ENCODE assay signal across 1 cellular context in the genomic region with DNA sequence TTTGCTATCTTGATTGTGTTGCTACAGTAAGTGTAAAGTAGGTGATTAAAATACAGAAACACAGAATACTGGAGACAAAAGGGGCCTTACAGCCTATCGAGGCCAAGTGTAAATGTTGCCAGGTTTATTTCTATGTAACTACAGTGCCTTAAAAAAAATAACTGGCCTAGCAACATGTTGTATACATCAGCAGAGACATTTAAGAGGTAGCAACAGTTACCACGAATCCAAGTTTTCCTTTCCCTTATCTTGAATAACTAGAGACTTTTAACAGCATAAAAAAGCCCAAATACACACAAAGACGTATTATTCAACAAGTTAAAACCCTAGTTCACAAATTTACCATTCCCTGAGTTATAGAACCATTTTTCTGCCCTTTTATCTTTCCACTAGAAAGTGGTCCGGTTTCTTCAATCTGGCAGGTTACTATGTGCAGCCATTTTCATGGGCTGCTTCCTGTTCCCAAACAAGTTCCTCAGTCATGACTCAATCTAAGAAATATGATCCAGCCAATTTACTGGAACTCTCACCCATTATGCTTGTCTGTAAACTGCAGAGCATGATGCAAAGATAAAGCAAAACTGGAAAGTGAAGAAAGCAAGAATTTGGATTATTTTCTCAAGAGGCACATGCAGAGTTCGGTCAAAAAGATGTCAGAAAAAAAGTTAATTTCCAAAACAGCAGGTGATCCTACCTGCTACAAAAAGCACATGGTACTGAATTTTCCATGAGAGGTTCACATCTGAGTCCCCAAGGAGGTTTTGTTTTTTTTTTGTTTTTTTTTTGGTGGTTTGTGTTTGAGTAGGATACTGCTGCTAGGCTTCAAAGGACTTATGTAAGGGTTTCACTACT.
A peak's percentile ranks its signal among the peaks of the same experiment; 100 is the strongest.
TF ChIP-seq lines count a peak whose summit lies in the region.

No MANE protein-coding gene starts in this region.

TF ChIP-seq in K562, 482 proteins besides CTCF, POLR2A, EP300 and RAD21 (continued from another document and continues in another):
- TF ChIP-seq, protein P1, sequence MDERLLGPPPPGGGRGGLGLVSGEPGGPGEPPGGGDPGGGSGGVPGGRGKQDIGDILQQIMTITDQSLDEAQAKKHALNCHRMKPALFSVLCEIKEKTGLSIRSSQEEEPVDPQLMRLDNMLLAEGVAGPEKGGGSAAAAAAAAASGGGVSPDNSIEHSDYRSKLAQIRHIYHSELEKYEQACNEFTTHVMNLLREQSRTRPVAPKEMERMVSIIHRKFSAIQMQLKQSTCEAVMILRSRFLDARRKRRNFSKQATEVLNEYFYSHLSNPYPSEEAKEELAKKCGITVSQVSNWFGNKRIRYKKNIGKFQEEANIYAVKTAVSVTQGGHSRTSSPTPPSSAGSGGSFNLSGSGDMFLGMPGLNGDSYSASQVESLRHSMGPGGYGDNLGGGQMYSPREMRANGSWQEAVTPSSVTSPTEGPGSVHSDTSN (CRISPR knock-in tag; IDR thresholded peaks at IDR 0.05; ENCODE audit: low read depth), result no peak
- TF ChIP-seq, protein P1 (tag; conservative IDR thresholded peaks at IDR 0.05; ENCODE audit: low read depth), result peak; percentile 81
- TF ChIP-seq ZNF436 (CRISPR knock-in tag; IDR thresholded peaks at IDR 0.05), result no peak
- TF ChIP-seq, protein P2, sequence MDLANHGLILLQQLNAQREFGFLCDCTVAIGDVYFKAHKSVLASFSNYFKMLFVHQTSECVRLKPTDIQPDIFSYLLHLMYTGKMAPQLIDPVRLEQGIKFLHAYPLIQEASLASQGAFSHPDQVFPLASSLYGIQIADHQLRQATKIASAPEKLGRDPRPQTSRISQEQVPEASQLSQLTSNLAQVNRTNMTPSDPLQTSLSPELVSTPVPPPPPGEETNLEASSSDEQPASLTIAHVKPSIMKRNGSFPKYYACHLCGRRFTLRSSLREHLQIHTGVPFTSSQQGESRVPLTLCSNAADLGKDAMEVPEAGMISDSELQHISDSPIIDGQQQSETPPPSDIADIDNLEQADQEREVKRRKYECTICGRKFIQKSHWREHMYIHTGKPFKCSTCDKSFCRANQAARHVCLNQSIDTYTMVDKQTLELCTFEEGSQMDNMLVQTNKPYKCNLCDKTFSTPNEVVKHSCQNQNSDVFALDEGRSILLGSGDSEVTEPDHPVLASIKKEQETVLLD (IDR thresholded peaks at IDR 0.05), result no peak
- TF ChIP-seq, protein P3, sequence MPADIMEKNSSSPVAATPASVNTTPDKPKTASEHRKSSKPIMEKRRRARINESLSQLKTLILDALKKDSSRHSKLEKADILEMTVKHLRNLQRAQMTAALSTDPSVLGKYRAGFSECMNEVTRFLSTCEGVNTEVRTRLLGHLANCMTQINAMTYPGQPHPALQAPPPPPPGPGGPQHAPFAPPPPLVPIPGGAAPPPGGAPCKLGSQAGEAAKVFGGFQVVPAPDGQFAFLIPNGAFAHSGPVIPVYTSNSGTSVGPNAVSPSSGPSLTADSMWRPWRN (IDR thresholded peaks at IDR 0.05; ENCODE audit: low read depth), result 0 out of 2 replicates have a peak, but pooled peaks have one; percentile 17
- TF ChIP-seq, protein P4, sequence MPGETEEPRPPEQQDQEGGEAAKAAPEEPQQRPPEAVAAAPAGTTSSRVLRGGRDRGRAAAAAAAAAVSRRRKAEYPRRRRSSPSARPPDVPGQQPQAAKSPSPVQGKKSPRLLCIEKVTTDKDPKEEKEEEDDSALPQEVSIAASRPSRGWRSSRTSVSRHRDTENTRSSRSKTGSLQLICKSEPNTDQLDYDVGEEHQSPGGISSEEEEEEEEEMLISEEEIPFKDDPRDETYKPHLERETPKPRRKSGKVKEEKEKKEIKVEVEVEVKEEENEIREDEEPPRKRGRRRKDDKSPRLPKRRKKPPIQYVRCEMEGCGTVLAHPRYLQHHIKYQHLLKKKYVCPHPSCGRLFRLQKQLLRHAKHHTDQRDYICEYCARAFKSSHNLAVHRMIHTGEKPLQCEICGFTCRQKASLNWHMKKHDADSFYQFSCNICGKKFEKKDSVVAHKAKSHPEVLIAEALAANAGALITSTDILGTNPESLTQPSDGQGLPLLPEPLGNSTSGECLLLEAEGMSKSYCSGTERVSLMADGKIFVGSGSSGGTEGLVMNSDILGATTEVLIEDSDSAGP (CRISPR knock-in tag; IDR thresholded peaks at IDR 0.05), result no peak
- TF ChIP-seq, protein P5, sequence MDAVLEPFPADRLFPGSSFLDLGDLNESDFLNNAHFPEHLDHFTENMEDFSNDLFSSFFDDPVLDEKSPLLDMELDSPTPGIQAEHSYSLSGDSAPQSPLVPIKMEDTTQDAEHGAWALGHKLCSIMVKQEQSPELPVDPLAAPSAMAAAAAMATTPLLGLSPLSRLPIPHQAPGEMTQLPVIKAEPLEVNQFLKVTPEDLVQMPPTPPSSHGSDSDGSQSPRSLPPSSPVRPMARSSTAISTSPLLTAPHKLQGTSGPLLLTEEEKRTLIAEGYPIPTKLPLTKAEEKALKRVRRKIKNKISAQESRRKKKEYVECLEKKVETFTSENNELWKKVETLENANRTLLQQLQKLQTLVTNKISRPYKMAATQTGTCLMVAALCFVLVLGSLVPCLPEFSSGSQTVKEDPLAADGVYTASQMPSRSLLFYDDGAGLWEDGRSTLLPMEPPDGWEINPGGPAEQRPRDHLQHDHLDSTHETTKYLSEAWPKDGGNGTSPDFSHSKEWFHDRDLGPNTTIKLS (IDR thresholded peaks at IDR 0.05; ENCODE audit: borderline replicate concordance, low read depth), result no peak
- no peak for TF ChIP-seq ZNF124 (CRISPR knock-in tag; IDR thresholded peaks at IDR 0.05)
- no peak for TF ChIP-seq HMG20B (CRISPR knock-in tag; IDR thresholded peaks at IDR 0.05)
- TF ChIP-seq TCF7L2 (IDR thresholded peaks at IDR 0.05; ENCODE audit: low read depth, low read length), result no peak
- no peak for TF ChIP-seq MAFF (IDR thresholded peaks at IDR 0.05; ENCODE audit: low read length)
- no peak for TF ChIP-seq ZNF3 (CRISPR knock-in tag; IDR thresholded peaks at IDR 0.05)
- no peak for TF ChIP-seq HSF4 (CRISPR knock-in tag; IDR thresholded peaks at IDR 0.05; ENCODE audit: borderline replicate concordance)
- no peak for TF ChIP-seq TBP (optimal IDR thresholded peaks at IDR 0.05; ENCODE audit: low read depth, low read length)
- TF ChIP-seq ZNF165 (CRISPR knock-in tag; IDR thresholded peaks at IDR 0.05; ENCODE audit: borderline replicate concordance), result no peak
- TF ChIP-seq TAF7 (tag; IDR thresholded peaks at IDR 0.05), result 0 out of 2 replicates have a peak, but pooled peaks have one; percentile 41
- no peak for TF ChIP-seq PHF8 (IDR thresholded peaks at IDR 0.05; ENCODE audit: borderline replicate concordance, low read length)
- no peak for TF ChIP-seq NFYB (IDR thresholded peaks at IDR 0.05; ENCODE audit: extremely low read depth, insufficient read length)
- TF ChIP-seq, protein P6, sequence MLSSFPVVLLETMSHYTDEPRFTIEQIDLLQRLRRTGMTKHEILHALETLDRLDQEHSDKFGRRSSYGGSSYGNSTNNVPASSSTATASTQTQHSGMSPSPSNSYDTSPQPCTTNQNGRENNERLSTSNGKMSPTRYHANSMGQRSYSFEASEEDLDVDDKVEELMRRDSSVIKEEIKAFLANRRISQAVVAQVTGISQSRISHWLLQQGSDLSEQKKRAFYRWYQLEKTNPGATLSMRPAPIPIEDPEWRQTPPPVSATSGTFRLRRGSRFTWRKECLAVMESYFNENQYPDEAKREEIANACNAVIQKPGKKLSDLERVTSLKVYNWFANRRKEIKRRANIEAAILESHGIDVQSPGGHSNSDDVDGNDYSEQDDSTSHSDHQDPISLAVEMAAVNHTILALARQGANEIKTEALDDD (IDR thresholded peaks at IDR 0.05), result peak; percentile 59; the same call in 1 of the 2 replicates
- TF ChIP-seq RBBP5 (IDR thresholded peaks at IDR 0.05; ENCODE audit: borderline replicate concordance, insufficient read depth, low read length, poor library complexity, severe bottlenecking), result no peak
- TF ChIP-seq, protein P7, sequence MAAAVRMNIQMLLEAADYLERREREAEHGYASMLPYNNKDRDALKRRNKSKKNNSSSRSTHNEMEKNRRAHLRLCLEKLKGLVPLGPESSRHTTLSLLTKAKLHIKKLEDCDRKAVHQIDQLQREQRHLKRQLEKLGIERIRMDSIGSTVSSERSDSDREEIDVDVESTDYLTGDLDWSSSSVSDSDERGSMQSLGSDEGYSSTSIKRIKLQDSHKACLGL (CRISPR knock-in tag; IDR thresholded peaks at IDR 0.05; ENCODE audit: borderline replicate concordance, poor library complexity, severe bottlenecking), result no peak
- TF ChIP-seq CBX8 (IDR thresholded peaks at IDR 0.05; ENCODE audit: borderline replicate concordance, extremely low read depth, low read depth, low read length, poor library complexity, severe bottlenecking), result no peak
- no peak for TF ChIP-seq GATAD2A (IDR thresholded peaks at IDR 0.05)
- no peak; the same call in 1 of the 2 replicates for TF ChIP-seq PML (IDR thresholded peaks at IDR 0.05; ENCODE audit: low read length)
- TF ChIP-seq CXXC5 (CRISPR knock-in tag; IDR thresholded peaks at IDR 0.05), result no peak; the same call in 1 of the 2 replicates
- TF ChIP-seq ETV1 (tag; conservative IDR thresholded peaks at IDR 0.05; ENCODE audit: low read depth), result peak; percentile 71
- TF ChIP-seq ZNF507 (tag; conservative IDR thresholded peaks at IDR 0.05), result no peak
- no peak; the same call in 1 of the 2 replicates for TF ChIP-seq MTA2 (IDR thresholded peaks at IDR 0.05; ENCODE audit: low read depth)
- peak; percentile 66; the same call in 1 of the 2 replicates for TF ChIP-seq ZKSCAN8 (CRISPR knock-in tag; IDR thresholded peaks at IDR 0.05)
- no peak for TF ChIP-seq ILK (tag; IDR thresholded peaks at IDR 0.05; ENCODE audit: borderline replicate concordance, low read depth)
- TF ChIP-seq ZNF561 (CRISPR knock-in tag; conservative IDR thresholded peaks at IDR 0.05), result no peak
- peak; percentile 22; the same call in 1 of the 2 replicates for TF ChIP-seq DDX20 (tag; IDR thresholded peaks at IDR 0.05; ENCODE audit: low read depth)
- TF ChIP-seq DPF2 (IDR thresholded peaks at IDR 0.05), result peak; percentile 95
- peak; percentile 21; the same call in 1 of the 2 replicates for TF ChIP-seq GTF2E2 (tag; IDR thresholded peaks at IDR 0.05)
- TF ChIP-seq ZNF551 (CRISPR knock-in tag; IDR thresholded peaks at IDR 0.05), result no peak
- peak; percentile 83 for TF ChIP-seq BACH1 (tag; IDR thresholded peaks at IDR 0.05)
- no peak for TF ChIP-seq MTA3 (IDR thresholded peaks at IDR 0.05; ENCODE audit: borderline replicate concordance)
- no peak for TF ChIP-seq ZZZ3 (IDR thresholded peaks at IDR 0.05)
- no peak for TF ChIP-seq ZNF764 (CRISPR knock-in tag; IDR thresholded peaks at IDR 0.05; ENCODE audit: low read depth)
- TF ChIP-seq SPI1 (IDR thresholded peaks at IDR 0.05; ENCODE audit: borderline replicate concordance, low read depth, low read length), result peak; percentile 63; the same call in 1 of the 2 replicates
- no peak for TF ChIP-seq TCFL5 (CRISPR knock-in tag; conservative IDR thresholded peaks at IDR 0.05)
- TF ChIP-seq SOX6 (IDR thresholded peaks at IDR 0.05), result peak; percentile 87
- TF ChIP-seq, protein P8, sequence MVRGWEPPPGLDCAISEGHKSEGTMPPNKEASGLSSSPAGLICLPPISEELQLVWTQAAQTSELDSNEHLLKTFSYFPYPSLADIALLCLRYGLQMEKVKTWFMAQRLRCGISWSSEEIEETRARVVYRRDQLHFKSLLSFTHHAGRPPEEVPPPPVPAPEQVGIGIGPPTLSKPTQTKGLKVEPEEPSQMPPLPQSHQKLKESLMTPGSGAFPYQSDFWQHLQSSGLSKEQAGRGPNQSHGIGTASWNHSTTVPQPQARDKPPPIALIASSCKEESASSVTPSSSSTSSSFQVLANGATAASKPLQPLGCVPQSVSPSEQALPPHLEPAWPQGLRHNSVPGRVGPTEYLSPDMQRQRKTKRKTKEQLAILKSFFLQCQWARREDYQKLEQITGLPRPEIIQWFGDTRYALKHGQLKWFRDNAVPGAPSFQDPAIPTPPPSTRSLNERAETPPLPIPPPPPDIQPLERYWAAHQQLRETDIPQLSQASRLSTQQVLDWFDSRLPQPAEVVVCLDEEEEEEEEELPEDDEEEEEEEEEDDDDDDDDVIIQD (CRISPR knock-in tag; IDR thresholded peaks at IDR 0.05), result no peak
- no peak for TF ChIP-seq PPARD (CRISPR knock-in tag; IDR thresholded peaks at IDR 0.05)
- no peak for TF ChIP-seq PRPF4 (IDR thresholded peaks at IDR 0.05; ENCODE audit: insufficient read depth, low read depth, low read length, poor library complexity, severe bottlenecking)
- peak; percentile 65 for TF ChIP-seq SMAD4 (CRISPR knock-in tag; conservative IDR thresholded peaks at IDR 0.05)
- TF ChIP-seq, protein P9, sequence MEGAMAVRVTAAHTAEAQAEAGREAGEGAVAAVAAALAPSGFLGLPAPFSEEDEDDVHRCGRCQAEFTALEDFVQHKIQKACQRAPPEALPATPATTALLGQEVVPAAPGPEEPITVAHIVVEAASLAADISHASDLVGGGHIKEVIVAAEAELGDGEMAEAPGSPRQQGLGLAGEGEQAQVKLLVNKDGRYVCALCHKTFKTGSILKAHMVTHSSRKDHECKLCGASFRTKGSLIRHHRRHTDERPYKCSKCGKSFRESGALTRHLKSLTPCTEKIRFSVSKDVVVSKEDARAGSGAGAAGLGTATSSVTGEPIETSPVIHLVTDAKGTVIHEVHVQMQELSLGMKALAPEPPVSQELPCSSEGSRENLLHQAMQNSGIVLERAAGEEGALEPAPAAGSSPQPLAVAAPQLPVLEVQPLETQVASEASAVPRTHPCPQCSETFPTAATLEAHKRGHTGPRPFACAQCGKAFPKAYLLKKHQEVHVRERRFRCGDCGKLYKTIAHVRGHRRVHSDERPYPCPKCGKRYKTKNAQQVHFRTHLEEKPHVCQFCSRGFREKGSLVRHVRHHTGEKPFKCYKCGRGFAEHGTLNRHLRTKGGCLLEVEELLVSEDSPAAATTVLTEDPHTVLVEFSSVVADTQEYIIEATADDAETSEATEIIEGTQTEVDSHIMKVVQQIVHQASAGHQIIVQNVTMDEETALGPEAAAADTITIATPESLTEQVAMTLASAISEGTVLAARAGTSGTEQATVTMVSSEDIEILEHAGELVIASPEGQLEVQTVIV (CRISPR knock-in tag; IDR thresholded peaks at IDR 0.05; ENCODE audit: borderline replicate concordance), result no peak
- no peak for TF ChIP-seq ATF1 (CRISPR knock-in tag; IDR thresholded peaks at IDR 0.05)
- peak; percentile 52 for TF ChIP-seq ATF1 (tag; IDR thresholded peaks at IDR 0.05)
- peak; percentile 49 to 81; a peak in 3 of 4 replicates for TF ChIP-seq TRIM24 (IDR thresholded peaks at IDR 0.05)
- TF ChIP-seq, protein P10, sequence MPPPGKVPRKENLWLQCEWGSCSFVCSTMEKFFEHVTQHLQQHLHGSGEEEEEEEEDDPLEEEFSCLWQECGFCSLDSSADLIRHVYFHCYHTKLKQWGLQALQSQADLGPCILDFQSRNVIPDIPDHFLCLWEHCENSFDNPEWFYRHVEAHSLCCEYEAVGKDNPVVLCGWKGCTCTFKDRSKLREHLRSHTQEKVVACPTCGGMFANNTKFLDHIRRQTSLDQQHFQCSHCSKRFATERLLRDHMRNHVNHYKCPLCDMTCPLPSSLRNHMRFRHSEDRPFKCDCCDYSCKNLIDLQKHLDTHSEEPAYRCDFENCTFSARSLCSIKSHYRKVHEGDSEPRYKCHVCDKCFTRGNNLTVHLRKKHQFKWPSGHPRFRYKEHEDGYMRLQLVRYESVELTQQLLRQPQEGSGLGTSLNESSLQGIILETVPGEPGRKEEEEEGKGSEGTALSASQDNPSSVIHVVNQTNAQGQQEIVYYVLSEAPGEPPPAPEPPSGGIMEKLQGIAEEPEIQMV (tag; conservative IDR thresholded peaks at IDR 0.05; ENCODE audit: low read depth), result peak; percentile 78
- TF ChIP-seq ZBED1 (IDR thresholded peaks at IDR 0.05), result no peak; the same call in 1 of the 2 replicates
